ENCODE assay signal across 1 cellular context in genomic region chr1:23803674-23804073, GRCh38.
A peak's percentile ranks its signal among the peaks of the same experiment; 100 is the strongest.
TF ChIP-seq lines count a peak whose summit lies in the region.

No MANE protein-coding gene starts in this region.

TF ChIP-seq in HepG2, 621 proteins besides CTCF, POLR2A, EP300 and RAD21:
- TF ChIP-seq KLF12 (CRISPR knock-in tag; IDR thresholded peaks at IDR 0.05; ENCODE audit: borderline replicate concordance) (no peak), ZBTB33 (CRISPR knock-in tag; IDR thresholded peaks at IDR 0.05) (peak; percentile 95), MXI1 (IDR thresholded peaks at IDR 0.05; ENCODE audit: borderline replicate concordance, low read depth, low read length) (0 out of 3 replicates have a peak, but pooled peaks have one; percentile 22), ATM (IDR thresholded peaks at IDR 0.05; ENCODE audit: borderline replicate concordance) (no peak), MXD3 (CRISPR knock-in tag; IDR thresholded peaks at IDR 0.05) (no peak), NR2F6 (IDR thresholded peaks at IDR 0.05) (peak; percentile 19; the same call in 1 of the 2 replicates), NR2F6 (CRISPR knock-in tag; IDR thresholded peaks at IDR 0.05) (no peak), SAP130 (CRISPR knock-in tag; IDR thresholded peaks at IDR 0.05; ENCODE audit: low read depth) (peak; percentile 38; the same call in 1 of the 2 replicates), ZBTB38 (CRISPR knock-in tag; IDR thresholded peaks at IDR 0.05) (peak; percentile 51; the same call in 1 of the 2 replicates), ATF4 (CRISPR knock-in tag; IDR thresholded peaks at IDR 0.05) (no peak), NR2C2 (CRISPR knock-in tag; IDR thresholded peaks at IDR 0.05; ENCODE audit: borderline replicate concordance) (no peak), RARA (CRISPR knock-in tag; IDR thresholded peaks at IDR 0.05) (peak; percentile 55; the same call in 1 of the 2 replicates), NR2F1 (CRISPR knock-in tag; IDR thresholded peaks at IDR 0.05) (peak; percentile 47 to 50; a peak in 2 of 4 replicates), MED13 (CRISPR knock-in tag; IDR thresholded peaks at IDR 0.05) (no peak), BATF2 (CRISPR knock-in tag; IDR thresholded peaks at IDR 0.05) (no peak), ZNF362 (CRISPR knock-in tag; IDR thresholded peaks at IDR 0.05; ENCODE audit: borderline replicate concordance) (no peak)
